Comparison of ENCODE assay signal across 8 cellular contexts in the genomic region with DNA sequence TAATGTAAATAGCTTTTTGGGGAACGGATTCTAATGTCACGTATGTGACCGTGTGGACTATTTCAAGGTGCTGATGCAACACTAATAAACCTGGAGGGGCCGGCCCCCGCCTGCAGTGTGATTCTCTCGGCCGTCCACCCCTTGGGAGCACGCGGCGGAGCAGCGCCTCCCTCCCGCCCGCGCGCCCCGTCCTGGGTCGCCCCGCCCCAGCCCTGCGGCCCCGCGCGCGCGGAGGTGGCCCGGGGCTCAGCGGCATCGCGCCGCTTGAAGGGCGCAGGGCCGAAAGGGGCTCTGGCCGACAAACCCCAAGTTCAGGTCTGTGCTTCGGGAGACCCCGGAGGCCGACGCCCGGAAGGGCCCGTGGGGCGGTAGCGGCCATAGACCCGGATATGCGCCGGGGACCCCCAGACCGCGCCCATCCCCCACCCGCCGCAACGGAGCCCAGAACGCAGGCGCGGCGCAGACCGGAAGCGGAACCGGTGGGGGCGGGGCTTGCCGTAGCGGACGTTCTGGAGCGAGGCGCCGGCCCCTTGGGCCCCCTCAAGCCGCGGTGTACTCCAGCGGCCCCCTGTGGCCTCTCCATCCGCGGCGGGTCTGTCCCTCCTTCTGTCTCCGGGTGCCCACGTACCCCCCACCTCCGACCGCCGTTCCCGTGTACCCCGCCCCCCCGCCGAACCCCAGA. TPM values are rescaled to one million over a fixed set of nuclear protein-coding genes. Genes with fewer than 3 reads are reported as not detected.
DNase-seq lines count a peak whose midpoint lies in the region; ATAC-seq, FAIRE-seq and TF ChIP-seq lines count a peak whose summit lies in the region.

A gene with protein sequence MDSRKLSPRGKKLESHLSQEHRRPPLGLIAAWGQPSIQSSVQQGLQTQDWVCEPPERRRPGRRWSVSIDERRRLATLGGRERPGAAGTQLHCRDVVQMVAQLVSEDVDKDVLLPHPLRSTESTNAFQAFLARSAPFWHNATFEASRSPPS (plus strand): TSS at position 495 of the 682 bp plus-strand sequence. CDS start 803 bp downstream, outside the sequence.

- FAIRE-seq in D721Med (lab: Jason Lieb, UNC), result no peak
- FAIRE-seq in RCC 7860 (lab: Jason Lieb, UNC), result no peak

- DNase-seq in D721Med (ENCODE audit: insufficient read length, low spot score), result peak; percentile 90
- peak; percentile 72 for DNase-seq in Jurkat, Clone E6-1 (ENCODE audit: low read depth, low spot score)
- peak; percentile 32 for DNase-seq in RCC 7860 (ENCODE audit: low spot score)
- peak; percentile 86 for DNase-seq in activated T-helper 1 cell treated with anti-CD3 and anti-CD28 coated beads, Interleukin-12 subunit alpha, Interleukin-12 subunit beta, Interleukin-2, Interleukin-4 antibody, amounts not matched to agents 30 ng/mL and 10 ng/mL and 1 ng/mL, durations not matched to agents 14 hours and 24 hours and 36 hours (ENCODE audit: low spot score)
- peak; percentile 63 for DNase-seq in fibroblast of mammary gland (ENCODE audit: low read depth)
- DNase-seq in stimulated activated naive CD4-positive, alpha-beta T cell treated with Interleukin-2 at 50 U/mL for 16 hours (lab: John Stamatoyannopoulos, UW), result peak; percentile 81

- H3K9me3 Mint-ChIP-seq in activated T-helper 1 cell treated with anti-CD3 and anti-CD28 coated beads, Interleukin-12 subunit alpha, Interleukin-12 subunit beta, Interleukin-2, Interleukin-4 antibody, amounts not matched to agents 30 ng/mL and 10 ng/mL and 1 ng/mL, durations not matched to agents 14 hours and 24 hours and 36 hours, result peaks cover 5% of the 10 kb centered on the region
- peaks cover 22% of the 10 kb centered on the region for H3K9me3 Mint-ChIP-seq in nephron

- intact Hi-C loops in activated T-helper 1 cell treated with anti-CD3 and anti-CD28 coated beads, Interleukin-12 subunit alpha, Interleukin-12 subunit beta, Interleukin-2, Interleukin-4 antibody, amounts not matched to agents 30 ng/mL and 10 ng/mL and 1 ng/mL, durations not matched to agents 14 hours and 24 hours and 36 hours (cut with micrococcal nuclease), result loop anchor here (1.0 to 2.0 kb wide), 5 partner anchors 17 to 93 kb away; a partner anchor contains a TSS

- ATAC-seq in GM21528 (IDR thresholded peaks at IDR 0.05; ENCODE audit: low FRiP score, unreplicated experiment), result peak; percentile 61

- TF ChIP-seq CTCF in D721Med (IDR thresholded peaks at IDR 0.05; ENCODE audit: insufficient read depth, missing control alignments) (no peak), fibroblast of mammary gland (conservative IDR thresholded peaks at IDR 0.05; ENCODE audit: control insufficient read depth, insufficient read depth, low read depth, low read length) (no peak), nephron (IDR thresholded peaks at IDR 0.05; ENCODE audit: unreplicated experiment in 3 of 3) (no peak)

- no peaks in the 10 kb centered on the region for H3K27me3 Mint-ChIP-seq in activated T-helper 1 cell treated with anti-CD3 and anti-CD28 coated beads, Interleukin-12 subunit alpha, Interleukin-12 subunit beta, Interleukin-2, Interleukin-4 antibody, amounts not matched to agents 30 ng/mL and 10 ng/mL and 1 ng/mL, durations not matched to agents 14 hours and 24 hours and 36 hours (ENCODE audit: insufficient read depth)
- peaks cover 4% of the 10 kb centered on the region for H3K27me3 Mint-ChIP-seq in nephron (ENCODE audit: low read depth)

- peak within 1 kb of the TSS; percentile 93 for H3K4me3 Mint-ChIP-seq in activated T-helper 1 cell treated with anti-CD3 and anti-CD28 coated beads, Interleukin-12 subunit alpha, Interleukin-12 subunit beta, Interleukin-2, Interleukin-4 antibody, amounts not matched to agents 30 ng/mL and 10 ng/mL and 1 ng/mL, durations not matched to agents 14 hours and 24 hours and 36 hours
- H3K4me3 Mint-ChIP-seq in nephron, result peak within 1 kb of the TSS; percentile 83 to 90 (median 87)

- H3K27ac Mint-ChIP-seq in activated T-helper 1 cell treated with anti-CD3 and anti-CD28 coated beads, Interleukin-12 subunit alpha, Interleukin-12 subunit beta, Interleukin-2, Interleukin-4 antibody, amounts not matched to agents 30 ng/mL and 10 ng/mL and 1 ng/mL, durations not matched to agents 14 hours and 24 hours and 36 hours, result peak within 1 kb of the TSS; percentile 89
- H3K27ac Mint-ChIP-seq in nephron, result peak within 1 kb of the TSS; percentile 88 to 96 (median 96)

- H3K4me3 ChIP-seq in Jurkat, Clone E6-1 (ENCODE audit: low read length), result peak within 1 kb of the TSS; percentile 91
- H3K4me3 ChIP-seq in fibroblast of mammary gland (ENCODE audit: control insufficient read depth, low read depth, low read length), result peak within 1 kb of the TSS; percentile 54

- H3K4me1 Mint-ChIP-seq in activated T-helper 1 cell treated with anti-CD3 and anti-CD28 coated beads, Interleukin-12 subunit alpha, Interleukin-12 subunit beta, Interleukin-2, Interleukin-4 antibody, amounts not matched to agents 30 ng/mL and 10 ng/mL and 1 ng/mL, durations not matched to agents 14 hours and 24 hours and 36 hours (ENCODE audit: low read depth), result peaks cover 13% of the 10 kb centered on the region
- H3K4me1 Mint-ChIP-seq in nephron, result no peaks in the 10 kb centered on the region

- H3K36me3 Mint-ChIP-seq in activated T-helper 1 cell treated with anti-CD3 and anti-CD28 coated beads, Interleukin-12 subunit alpha, Interleukin-12 subunit beta, Interleukin-2, Interleukin-4 antibody, amounts not matched to agents 30 ng/mL and 10 ng/mL and 1 ng/mL, durations not matched to agents 14 hours and 24 hours and 36 hours (ENCODE audit: low read depth), result peaks cover 27% of the 10 kb centered on the region
- H3K36me3 Mint-ChIP-seq in nephron (ENCODE audit: low read depth), result peaks cover 43% of the 10 kb centered on the region

RNA-seq across cellular contexts. Expression of the gene that starts here (rescaled TPM):
- polyA plus RNA-seq in Jurkat, Clone E6-1 (2012; ENCODE audit: insufficient read depth, insufficient read length), result 3.9 TPM
- 7.4 and 9.1 TPM in 2 replicates for total RNA-seq in activated T-helper 1 cell treated with anti-CD3 and anti-CD28 coated beads, Interleukin-12 subunit alpha, Interleukin-12 subunit beta, Interleukin-2, Interleukin-4 antibody, amounts not matched to agents 30 ng/mL and 10 ng/mL and 1 ng/mL, durations not matched to agents 14 hours and 24 hours and 36 hours

Comparison
In these comparisons a context has a peak if more than half of its experiments do, and no peak if none do; other contexts are left out.
1. Peak in every context shown above with its lines: DNase-seq, ATAC-seq and H3K4me3 ChIP-seq.
2. DNase-seq: peak in every context shown above with its lines; median percentile 90 in D721Med; 86 in activated T-helper 1 cell treated with anti-CD3 and anti-CD28 coated beads, Interleukin-12 subunit alpha, Interleukin-12 subunit beta, Interleukin-2, Interleukin-4 antibody, amounts not matched to agents 30 ng/mL and 10 ng/mL and 1 ng/mL, durations not matched to agents 14 hours and 24 hours and 36 hours; 81 in stimulated activated naive CD4-positive, alpha-beta T cell treated with Interleukin-2 at 50 U/mL for 16 hours; 72 in Jurkat, Clone E6-1; 63 in fibroblast of mammary gland; 32 in RCC 7860.